Comparison of ENCODE assay signal across 9 cellular contexts in genomic region chr3:32973982-32974381, GRCh38. TPM values are rescaled to one million over a fixed set of nuclear protein-coding genes. Genes with fewer than 3 reads are reported as not detected.
DNase-seq lines count a peak whose midpoint lies in the region; ATAC-seq and TF ChIP-seq lines count a peak whose summit lies in the region.
"Had no signal": no experiment of that assay in that cellular context is flagged by ENCODE, and none has a peak within 500 bp of the region (broad histone marks: within the 10 kb centered on the region; RNA-seq: fewer than 3 reads in every experiment).

No MANE protein-coding gene starts in this region.

- no peaks in the 10 kb centered on the region for H3K36me3 ChIP-seq in mesendoderm (ENCODE audit: control insufficient read depth, insufficient read depth, low read length)

- H3K79me1 ChIP-seq in mesendoderm (ENCODE audit: low read length), result no peaks in the 10 kb centered on the region

- H3K27ac ChIP-seq in mesendoderm (ENCODE audit: low read depth, low read length), result no peak overlapping the region

- H2AK5ac ChIP-seq in mesendoderm (ENCODE audit: low read length), result no peak overlapping the region

- no peak overlapping the region for H3K9ac ChIP-seq in mesendoderm (ENCODE audit: low read length)

- WGBS in mesendoderm (ENCODE audit: extremely low coverage, insufficient coverage, low lambda C conversion rate), result no CpG with 5 or more reads among the region's 1 CpG

- no peak overlapping the region for H4K8ac ChIP-seq in mesendoderm (ENCODE audit: low read depth, low read length)

- no peak overlapping the region for H2BK15ac ChIP-seq in mesendoderm (replicated peaks; ENCODE audit: low read depth)

- H3K27ac Mint-ChIP-seq in nephron progenitor cell, result no peak overlapping the region

- no peaks in the 10 kb centered on the region for H3K79me2 ChIP-seq in mesendoderm (ENCODE audit: control insufficient read depth, insufficient read depth, low read length)

- no peaks in the 10 kb centered on the region for H3K27me3 ChIP-seq in mesendoderm (ENCODE audit: insufficient read depth, low read length, poor library complexity)

- H3K4me3 ChIP-seq in mesendoderm (ENCODE audit: low read length), result no peak overlapping the region

- no peak overlapping the region for H3K56ac ChIP-seq in mesendoderm (ENCODE audit: low read length)

- H2BK120ac ChIP-seq in mesendoderm (ENCODE audit: low read depth, low read length), result no peak overlapping the region

- H3K4me1 ChIP-seq in mesendoderm (ENCODE audit: control insufficient read depth, low read depth, low read length), result no peaks in the 10 kb centered on the region

- no peak overlapping the region for H4K5ac ChIP-seq in mesendoderm (ENCODE audit: low read length)

- H2BK5ac ChIP-seq in mesendoderm (ENCODE audit: low read length), result no peak overlapping the region

- H3K23ac ChIP-seq in mesendoderm (ENCODE audit: low read length), result no peak overlapping the region

- TF ChIP-seq CTCF in GM10266 (IDR thresholded peaks at IDR 0.05; ENCODE audit: control insufficient read depth, insufficient read depth, low read depth, missing control alignments), result no peak
- TF ChIP-seq CTCF in nephron progenitor cell (IDR thresholded peaks at IDR 0.05), result no peak

- H3K4ac ChIP-seq in mesendoderm (ENCODE audit: low read depth, low read length), result no peak overlapping the region

- H3K4me2 ChIP-seq in mesendoderm (ENCODE audit: low read length), result no peak overlapping the region

- H3K4me3 Mint-ChIP-seq in nephron progenitor cell, result no peak overlapping the region

- H3K27me3 Mint-ChIP-seq in nephron progenitor cell (ENCODE audit: low read depth, poor library complexity), result peaks cover 8% of the 10 kb centered on the region

- ATAC-seq in GM21360 (IDR thresholded peaks at IDR 0.05; ENCODE audit: unreplicated experiment) (peak; percentile 62), HG03442 (IDR thresholded peaks at IDR 0.05; ENCODE audit: unreplicated experiment) (peak; percentile 93), esophagus mucosa (peak; percentile 35), GM21737 (IDR thresholded peaks at IDR 0.05; ENCODE audit: unreplicated experiment) (no peak)

- H3K36me3 Mint-ChIP-seq in nephron progenitor cell (ENCODE audit: low read depth), result no peaks in the 10 kb centered on the region

- peaks cover 17% of the 10 kb centered on the region for H3K4me1 Mint-ChIP-seq in nephron progenitor cell

- H3K18ac ChIP-seq in mesendoderm (ENCODE audit: low read length), result no peak overlapping the region

- H3K9me3 Mint-ChIP-seq in nephron progenitor cell, result no peaks in the 10 kb centered on the region

- peak; percentile 26 for DNase-seq in GM10266 (ENCODE audit: extremely low spot score)
- no peak for DNase-seq in NCI-H2081 (lab: John Stamatoyannopoulos, UW)
- no peak for DNase-seq in nephron progenitor cell
- no peak for DNase-seq in mesendoderm

RNA-seq across cellular contexts. Expression of gene CCR4, which starts 22.5 kb away (rescaled TPM):
- total RNA-seq in esophagus mucosa, result 0.40 TPM
- polyA plus RNA-seq in mesendoderm (2013, experiment 1 of 2), result 0.01 TPM
- 0.04 TPM for polyA plus RNA-seq in mesendoderm (2013, experiment 2 of 2)
- total RNA-seq: cardiac septum had no signal
